In genomic region chr4:102541708-102542107, GRCh38 we compare ENCODE assay signal across 13 cellular contexts. TPM values are rescaled to one million over a fixed set of nuclear protein-coding genes. Genes with fewer than 3 reads are reported as not detected.
DNase-seq lines count a peak whose midpoint lies in the region; ATAC-seq and TF ChIP-seq lines count a peak whose summit lies in the region.
"Had no signal": no experiment of that assay in that cellular context is flagged by ENCODE, and none has a peak within 500 bp of the region (broad histone marks: within the 10 kb centered on the region; RNA-seq: fewer than 3 reads in every experiment).

No MANE protein-coding gene starts in this region.

- no peak overlapping the region for H3K4me3 Mint-ChIP-seq in activated CD8-positive, alpha-beta T cell treated with anti-CD3 and anti-CD28 coated beads for 36 hours
- H3K4me3 Mint-ChIP-seq: activated CD4-positive, alpha-beta T cell treated with anti-CD3 and anti-CD28 coated beads, Interleukin-2, amount 10 ng/mL, durations not matched to agents 24 days and 14 days had no signal

- H3K36me3 ChIP-seq in suprapubic skin: peaks cover 6% of the 10 kb centered on the region

- WGBS in suprapubic skin: 44% methylated on average over 4 of the region's 4 CpGs

- POLR2A ChIA-PET in activated CD8-positive, alpha-beta T cell treated with anti-CD3 and anti-CD28 coated beads for 36 hours (lab: Charles Lee): interaction anchor here (1.0 kb wide), 1 partner anchor 20 kb away, joined by 3 read pairs; no protein-coding TSS in a partner anchor

- no peaks in the 10 kb centered on the region for H3K27me3 Mint-ChIP-seq in activated CD8-positive, alpha-beta T cell treated with anti-CD3 and anti-CD28 coated beads for 36 hours
- H3K27me3 Mint-ChIP-seq: activated CD4-positive, alpha-beta T cell treated with anti-CD3 and anti-CD28 coated beads, Interleukin-2, amount 10 ng/mL, durations not matched to agents 24 days and 14 days had no signal

- TF ChIP-seq EP300 in suprapubic skin (IDR thresholded peaks at IDR 0.05): no peak

- H3K4me1 Mint-ChIP-seq in activated CD8-positive, alpha-beta T cell treated with anti-CD3 and anti-CD28 coated beads for 36 hours (ENCODE audit: low read depth): peaks cover 50% of the 10 kb centered on the region

- intact Hi-C loops in activated CD8-positive, alpha-beta T cell treated with anti-CD3 and anti-CD28 coated beads for 36 hours (cut with micrococcal nuclease): no loop called here

- CTCF ChIA-PET in activated CD8-positive, alpha-beta T cell treated with anti-CD3 and anti-CD28 coated beads for 36 hours (lab: Charles Lee): no interaction called here

- ATAC-seq in activated CD8-positive, alpha-beta T cell treated with anti-CD3 and anti-CD28 coated beads for 36 hours: peak; percentile 65
- no peak for ATAC-seq in GM19023 (IDR thresholded peaks at IDR 0.05; ENCODE audit: unreplicated experiment)

- peak; percentile 31 for DNase-seq in activated CD8-positive, alpha-beta T cell treated with anti-CD3 and anti-CD28 coated beads for 36 hours
- DNase-seq in iPS DF 19.7 (ENCODE audit: low read depth, low spot score): peak; percentile 28
- no peak for DNase-seq in OCI-M2 (lab: John Stamatoyannopoulos, UW; ENCODE audit: unreplicated experiment)
- DNase-seq in NCI-H748 treated with DMSO at 0.1 percent for 48 hours (lab: John Stamatoyannopoulos, UW): no peak
- DNase-seq in suprapubic skin (ENCODE audit: low spot score in 2 of 2): no peak
- DNase-seq: activated CD4-positive, alpha-beta T cell treated with anti-CD3 and anti-CD28 coated beads, Interleukin-2, amount 10 ng/mL, durations not matched to agents 24 days and 14 days; amniotic stem cell; heart right ventricle; sigmoid colon had no signal

- no peak overlapping the region for H3K4me3 ChIP-seq in suprapubic skin
- H3K4me3 ChIP-seq: heart right ventricle, sigmoid colon, tibial nerve had no signal

- peaks cover 53% of the 10 kb centered on the region for H3K36me3 Mint-ChIP-seq in activated CD8-positive, alpha-beta T cell treated with anti-CD3 and anti-CD28 coated beads for 36 hours (ENCODE audit: low read depth)

- H3K9me3 ChIP-seq in suprapubic skin: no peaks in the 10 kb centered on the region
- H3K9me3 ChIP-seq: heart right ventricle, sigmoid colon, tibial nerve had no signal

- peaks cover 30% of the 10 kb centered on the region for H3K4me1 ChIP-seq in suprapubic skin
- H3K4me1 ChIP-seq: sigmoid colon had no signal

- H3K9me3 Mint-ChIP-seq in activated CD8-positive, alpha-beta T cell treated with anti-CD3 and anti-CD28 coated beads for 36 hours: no peaks in the 10 kb centered on the region
- H3K9me3 Mint-ChIP-seq: activated CD4-positive, alpha-beta T cell treated with anti-CD3 and anti-CD28 coated beads, Interleukin-2, amount 10 ng/mL, durations not matched to agents 24 days and 14 days had no signal

- TF ChIP-seq CTCF in 22Rv1 (IDR thresholded peaks at IDR 0.05) (0 out of 2 replicates have a peak, but pooled peaks have one; percentile 13), GM12874 (IDR thresholded peaks at IDR 0.05; ENCODE audit: insufficient read depth, low read depth, low read length) (0 out of 2 replicates have a peak, but pooled peaks have one; percentile 12), suprapubic skin (IDR thresholded peaks at IDR 0.05) (peak in 1 of 2 donors; percentile 12)
- TF ChIP-seq CTCF in activated CD8-positive, alpha-beta T cell treated with anti-CD3 and anti-CD28 coated beads for 36 hours (IDR thresholded peaks at IDR 0.05): no peak

- no peak overlapping the region for H3K27ac ChIP-seq in 22Rv1
- H3K27ac ChIP-seq in suprapubic skin: no peak overlapping the region
- H3K27ac ChIP-seq: heart right ventricle, sigmoid colon, tibial nerve had no signal

- H3K27me3 ChIP-seq in suprapubic skin: no peaks in the 10 kb centered on the region
- H3K27me3 ChIP-seq: heart right ventricle, sigmoid colon, tibial nerve had no signal

- H3K27ac Mint-ChIP-seq in activated CD8-positive, alpha-beta T cell treated with anti-CD3 and anti-CD28 coated beads for 36 hours: peak overlapping the region; percentile 55
- H3K27ac Mint-ChIP-seq: activated CD4-positive, alpha-beta T cell treated with anti-CD3 and anti-CD28 coated beads, Interleukin-2, amount 10 ng/mL, durations not matched to agents 24 days and 14 days had no signal

- TF ChIP-seq POLR2A in suprapubic skin (IDR thresholded peaks at IDR 0.05): no peak

RNA-seq across cellular contexts. Expression of gene NFKB1, which starts 40.5 kb away (rescaled TPM):
- total RNA-seq in activated CD8-positive, alpha-beta T cell treated with anti-CD3 and anti-CD28 coated beads for 36 hours: 100 to 1,000 TPM; 224 to 230 TPM
- total RNA-seq in suprapubic skin: 10 to 100 TPM; 32.9 to 56.0 (median 40.9) TPM

Comparison
In these comparisons a context has a peak if more than half of its experiments do, and no peak if none do; other contexts are left out.
1. DNase-seq: peak in activated CD8-positive, alpha-beta T cell treated with anti-CD3 and anti-CD28 coated beads for 36 hours (single experiment) and iPS DF 19.7 (single experiment); none in OCI-M2 (single experiment), NCI-H748 treated with DMSO at 0.1 percent for 48 hours (single experiment) and suprapubic skin (0 of 2).